Comparison of ENCODE assay signal across 19 cellular contexts in genomic region chr2:23434721-23435121, GRCh38. TPM values are rescaled to one million over a fixed set of nuclear protein-coding genes. Genes with fewer than 3 reads are reported as not detected.
DNase-seq lines count a peak whose midpoint lies in the region; ATAC-seq, FAIRE-seq and TF ChIP-seq lines count a peak whose summit lies in the region.
"Had no signal": no experiment of that assay in that cellular context is flagged by ENCODE, and none has a peak within 500 bp of the region (broad histone marks: within the 10 kb centered on the region; RNA-seq: fewer than 3 reads in every experiment).

No MANE protein-coding gene starts in this region.

- no peak for FAIRE-seq in frontal cortex (lab: Jason Lieb, UNC)
- FAIRE-seq: GM12892 had no signal

- H3K9me3 ChIP-seq in adipocyte (ENCODE audit: control insufficient read depth, low read length): no peaks in the 10 kb centered on the region
- H3K9me3 ChIP-seq in lower lobe of right lung: peaks cover 5% of the 10 kb centered on the region

- H3K4me3 ChIP-seq in adipocyte (ENCODE audit: low read length): no peak overlapping the region
- H3K4me3 ChIP-seq in lower lobe of right lung: no peak overlapping the region
- H3K4me3 ChIP-seq: lung, skin epidermis had no signal

- no peaks in the 10 kb centered on the region for H3K9me3 Mint-ChIP-seq in HFFc6
- H3K9me3 Mint-ChIP-seq in stimulated activated memory B cell treated with anti-CD40 and anti-IgM and Interleukin-4, amounts not matched to agents 10 μg/mL and 1 μg/mL and 100 μg/mL, for 72 hours: no peaks in the 10 kb centered on the region
- H3K9me3 Mint-ChIP-seq: activated naive CD4-positive, alpha-beta T cell treated with anti-CD3 and anti-CD28 coated beads, Interleukin-2, amount 10 ng/mL, durations not matched to agents 7 days and 5 days; T-cell had no signal

- TF ChIP-seq CTCF in HFFc6 (IDR thresholded peaks at IDR 0.05): no peak
- TF ChIP-seq CTCF in lower lobe of right lung (IDR thresholded peaks at IDR 0.05): no peak

- H3K36me3 Mint-ChIP-seq in HFFc6 (ENCODE audit: low read depth): no peaks in the 10 kb centered on the region; the same call in 1 of the 2 replicates
- H3K36me3 Mint-ChIP-seq in stimulated activated memory B cell treated with anti-CD40 and anti-IgM and Interleukin-4, amounts not matched to agents 10 μg/mL and 1 μg/mL and 100 μg/mL, for 72 hours: no peaks in the 10 kb centered on the region
- H3K36me3 Mint-ChIP-seq: activated naive CD4-positive, alpha-beta T cell treated with anti-CD3 and anti-CD28 coated beads, Interleukin-2, amount 10 ng/mL, durations not matched to agents 7 days and 5 days; T-cell had no signal

- intact Hi-C loops in lower lobe of right lung (cut with DNase I): no loop called here

- DNase-seq in HFFc6 (no peak), adipocyte (ENCODE audit: low read depth) (peak; percentile 25), lower lobe of right lung (no peak), frontal cortex (ENCODE audit: low spot score in 2 of 2) (no peak)
- DNase-seq: activated CD4-positive, CD25-positive, alpha-beta regulatory T cell; activated naive CD4-positive, alpha-beta T cell treated with anti-CD3 and anti-CD28 coated beads, Interleukin-2, amount 10 ng/mL, durations not matched to agents 7 days and 5 days; NCI-H2029 treated with DMSO at 0.1 percent for 48 hours; NCI-H526 treated with DMSO at 0.1 percent for 48 hours; occipital lobe; stimulated activated naive CD8-positive, alpha-beta T cell treated with anti-CD3 and anti-CD28 coated beads, Interleukin-15, Interleukin-2, amounts not matched to agents 100 U/mL and 50 U/mL, for 24 hours had no signal

- H3K4me1 ChIP-seq in adipocyte (ENCODE audit: control insufficient read depth, insufficient read depth, low read length) (peaks cover 10% of the 10 kb centered on the region), lower lobe of right lung (no peaks in the 10 kb centered on the region)

- H3K27ac Mint-ChIP-seq in HFFc6: peak overlapping the region; percentile 51
- no peak overlapping the region for H3K27ac Mint-ChIP-seq in stimulated activated memory B cell treated with anti-CD40 and anti-IgM and Interleukin-4, amounts not matched to agents 10 μg/mL and 1 μg/mL and 100 μg/mL, for 72 hours
- H3K27ac Mint-ChIP-seq: activated naive CD4-positive, alpha-beta T cell treated with anti-CD3 and anti-CD28 coated beads, Interleukin-2, amount 10 ng/mL, durations not matched to agents 7 days and 5 days; T-cell had no signal

- ATAC-seq in lower lobe of right lung (peak; percentile 17 to 20), GM21390 (IDR thresholded peaks at IDR 0.05; ENCODE audit: unreplicated experiment) (no peak), HG02981 (IDR thresholded peaks at IDR 0.05; ENCODE audit: unreplicated experiment) (no peak)
- ATAC-seq in stimulated activated memory B cell treated with anti-CD40 and anti-IgM and Interleukin-4, amounts not matched to agents 10 μg/mL and 1 μg/mL and 100 μg/mL, for 72 hours: peak; percentile 16
- ATAC-seq: Panc1; stimulated activated naive CD8-positive, alpha-beta T cell treated with anti-CD3 and anti-CD28 coated beads, Interleukin-15, Interleukin-2, amounts not matched to agents 100 U/mL and 50 U/mL, for 24 hours; T-cell had no signal

- H3K27ac ChIP-seq in lower lobe of right lung: no peak overlapping the region
- H3K27ac ChIP-seq: skin epidermis had no signal

- no peak overlapping the region for H3K4me3 Mint-ChIP-seq in HFFc6
- H3K4me3 Mint-ChIP-seq in stimulated activated memory B cell treated with anti-CD40 and anti-IgM and Interleukin-4, amounts not matched to agents 10 μg/mL and 1 μg/mL and 100 μg/mL, for 72 hours: no peak overlapping the region
- H3K4me3 Mint-ChIP-seq: activated naive CD4-positive, alpha-beta T cell treated with anti-CD3 and anti-CD28 coated beads, Interleukin-2, amount 10 ng/mL, durations not matched to agents 7 days and 5 days; T-cell had no signal

- H3K9ac ChIP-seq in adipocyte (ENCODE audit: low read length): no peak overlapping the region

- no peaks in the 10 kb centered on the region for H3K36me3 ChIP-seq in adipocyte (ENCODE audit: control insufficient read depth, insufficient read depth, low read length, severe bottlenecking)
- no peaks in the 10 kb centered on the region for H3K36me3 ChIP-seq in lower lobe of right lung

- H3K27me3 ChIP-seq in adipocyte (replicated peaks; ENCODE audit: control insufficient read depth, insufficient read depth, low read length) (no peaks in the 10 kb centered on the region), lower lobe of right lung (ENCODE audit: low read depth) (no peaks in the 10 kb centered on the region)

- H3K27me3 Mint-ChIP-seq in HFFc6 (ENCODE audit: insufficient read depth): peaks cover 1% of the 10 kb centered on the region
- no peaks in the 10 kb centered on the region for H3K27me3 Mint-ChIP-seq in stimulated activated memory B cell treated with anti-CD40 and anti-IgM and Interleukin-4, amounts not matched to agents 10 μg/mL and 1 μg/mL and 100 μg/mL, for 72 hours

- H3K4me1 Mint-ChIP-seq in HFFc6 (ENCODE audit: low read depth): peaks cover 46% of the 10 kb centered on the region
- H3K4me1 Mint-ChIP-seq in stimulated activated memory B cell treated with anti-CD40 and anti-IgM and Interleukin-4, amounts not matched to agents 10 μg/mL and 1 μg/mL and 100 μg/mL, for 72 hours: peaks cover 13% of the 10 kb centered on the region

RNA-seq across cellular contexts. Expression of gene KLHL29, which starts 49.7 kb away (rescaled TPM):
- total RNA-seq in HFFc6 (2021; fragmentation: NEBNext Ultra II Directional; extraction: Animal tissue kit (Norgen Biotek cat#: 25700)): 1 to 10 TPM; 7.4 to 9.7 (median 8.6) TPM
- total RNA-seq in lower lobe of right lung (12.9 TPM), frontal cortex (14.3 TPM)
- total RNA-seq: G401 had no signal

Comparison
In these comparisons a context has a peak if more than half of its experiments do, and no peak if none do; other contexts are left out.
1. ATAC-seq: peak in lower lobe of right lung (2 of 2) and stimulated activated memory B cell treated with anti-CD40 and anti-IgM and Interleukin-4, amounts not matched to agents 10 μg/mL and 1 μg/mL and 100 μg/mL, for 72 hours (single experiment); none in GM21390 (single experiment) and HG02981 (single experiment).